ENCODE assay signal across 1 cellular context in the genomic region with DNA sequence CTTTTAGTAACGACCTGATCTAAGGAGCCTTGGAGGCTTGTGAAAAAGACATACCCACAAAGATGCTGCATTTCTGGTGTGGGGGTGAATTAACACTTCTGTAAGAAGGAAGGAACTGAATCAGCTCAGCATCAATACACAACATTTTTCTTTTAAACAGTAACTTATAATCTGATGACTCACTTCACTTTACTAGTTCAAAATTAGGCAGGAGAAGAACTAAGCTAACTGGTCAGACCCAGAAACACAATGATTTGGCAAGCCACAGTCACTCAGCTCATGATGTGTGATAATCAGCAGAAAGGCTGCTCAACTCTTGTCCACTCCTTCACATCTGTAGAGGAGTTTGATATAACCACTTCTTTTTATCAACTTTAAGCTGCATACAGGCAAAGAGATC.
TF ChIP-seq lines count a peak whose summit lies in the region.

No MANE protein-coding gene starts in this region.

TF ChIP-seq in SK-N-SH treated with all-trans-retinoic acid at 6 μM for 48 hours, 23 proteins besides CTCF, POLR2A, EP300 and RAD21 (continued from another document):
- TF ChIP-seq, protein P1, sequence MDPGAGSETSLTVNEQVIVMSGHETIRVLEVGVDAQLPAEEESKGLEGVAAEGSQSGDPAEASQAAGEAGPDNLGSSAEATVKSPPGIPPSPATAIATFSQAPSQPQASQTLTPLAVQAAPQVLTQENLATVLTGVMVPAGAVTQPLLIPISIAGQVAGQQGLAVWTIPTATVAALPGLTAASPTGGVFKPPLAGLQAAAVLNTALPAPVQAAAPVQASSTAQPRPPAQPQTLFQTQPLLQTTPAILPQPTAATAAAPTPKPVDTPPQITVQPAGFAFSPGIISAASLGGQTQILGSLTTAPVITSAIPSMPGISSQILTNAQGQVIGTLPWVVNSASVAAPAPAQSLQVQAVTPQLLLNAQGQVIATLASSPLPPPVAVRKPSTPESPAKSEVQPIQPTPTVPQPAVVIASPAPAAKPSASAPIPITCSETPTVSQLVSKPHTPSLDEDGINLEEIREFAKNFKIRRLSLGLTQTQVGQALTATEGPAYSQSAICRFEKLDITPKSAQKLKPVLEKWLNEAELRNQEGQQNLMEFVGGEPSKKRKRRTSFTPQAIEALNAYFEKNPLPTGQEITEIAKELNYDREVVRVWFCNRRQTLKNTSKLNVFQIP (CRISPR knock-in tag; IDR thresholded peaks at IDR 0.05; ENCODE audit: borderline replicate concordance, low read depth): no peak
